8 cellular contexts compared by ENCODE assay signal in the genomic region with DNA sequence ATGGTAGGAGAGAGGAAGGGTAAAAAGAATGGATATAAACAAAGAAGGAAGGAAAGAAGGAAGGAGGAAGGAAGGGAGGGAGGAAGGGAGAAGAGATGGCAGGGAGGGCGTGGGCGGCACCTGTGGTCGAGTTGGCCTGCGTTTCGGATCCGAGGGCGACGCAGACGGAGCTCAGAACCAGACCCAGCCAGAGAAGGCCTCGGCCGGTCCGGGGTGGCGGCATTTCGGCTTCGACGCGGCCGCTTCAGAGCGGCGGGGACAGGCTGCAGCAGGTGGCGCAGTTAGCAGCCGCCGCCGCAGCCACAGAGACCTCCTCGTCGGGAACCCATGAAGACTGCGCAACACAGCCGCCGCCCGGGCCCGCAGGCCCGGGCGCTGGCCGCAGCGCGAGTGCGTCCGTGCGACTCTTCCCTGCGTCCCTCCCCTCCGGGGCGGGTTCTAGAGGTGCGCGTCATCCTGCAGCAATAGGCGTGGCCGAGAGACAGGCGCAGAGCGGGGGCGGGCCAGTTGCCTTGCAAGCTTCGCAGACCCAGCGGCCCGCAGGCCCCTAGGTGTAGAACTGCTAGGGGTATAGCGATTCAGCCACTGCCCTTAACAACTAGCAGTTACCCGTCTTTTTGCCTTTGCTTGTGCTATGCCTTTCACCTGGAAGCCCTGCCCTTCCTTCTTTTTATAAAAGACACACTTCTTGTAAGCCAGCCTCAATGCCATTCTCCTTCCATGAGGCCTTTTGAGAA. TPM values are rescaled to one million over a fixed set of nuclear protein-coding genes. Genes with fewer than 3 reads are reported as not detected.
DNase-seq lines count a peak whose midpoint lies in the region; ATAC-seq and TF ChIP-seq lines count a peak whose summit lies in the region.

A gene with protein sequence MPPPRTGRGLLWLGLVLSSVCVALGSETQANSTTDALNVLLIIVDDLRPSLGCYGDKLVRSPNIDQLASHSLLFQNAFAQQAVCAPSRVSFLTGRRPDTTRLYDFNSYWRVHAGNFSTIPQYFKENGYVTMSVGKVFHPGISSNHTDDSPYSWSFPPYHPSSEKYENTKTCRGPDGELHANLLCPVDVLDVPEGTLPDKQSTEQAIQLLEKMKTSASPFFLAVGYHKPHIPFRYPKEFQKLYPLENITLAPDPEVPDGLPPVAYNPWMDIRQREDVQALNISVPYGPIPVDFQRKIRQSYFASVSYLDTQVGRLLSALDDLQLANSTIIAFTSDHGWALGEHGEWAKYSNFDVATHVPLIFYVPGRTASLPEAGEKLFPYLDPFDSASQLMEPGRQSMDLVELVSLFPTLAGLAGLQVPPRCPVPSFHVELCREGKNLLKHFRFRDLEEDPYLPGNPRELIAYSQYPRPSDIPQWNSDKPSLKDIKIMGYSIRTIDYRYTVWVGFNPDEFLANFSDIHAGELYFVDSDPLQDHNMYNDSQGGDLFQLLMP (minus strand): TSS at position 392 of the 737 bp plus-strand sequence. CDS start 169 bp downstream, at position 223.

- H3K27ac Mint-ChIP-seq in CD4-positive, CD25-positive, alpha-beta regulatory T cell: peak within 1 kb of the TSS; percentile 94 to 99 (median 99)
- peak within 1 kb of the TSS; percentile 99 for H3K27ac Mint-ChIP-seq in activated CD4-positive, alpha-beta memory T cell treated with anti-CD3 and anti-CD28 coated beads for 36 hours

- H3K4me3 Mint-ChIP-seq in CD4-positive, CD25-positive, alpha-beta regulatory T cell: peak within 1 kb of the TSS; percentile 92 to 98 (median 95)
- H3K4me3 Mint-ChIP-seq in activated CD4-positive, alpha-beta memory T cell treated with anti-CD3 and anti-CD28 coated beads for 36 hours: peak within 1 kb of the TSS; percentile 97

- peak; percentile 72 to 75 for ATAC-seq in CD4-positive, CD25-positive, alpha-beta regulatory T cell (ENCODE audit: low read depth in 2 of 2)
- peak; percentile 82 for ATAC-seq in GM19397 (IDR thresholded peaks at IDR 0.05; ENCODE audit: unreplicated experiment)
- ATAC-seq in HG03565 (IDR thresholded peaks at IDR 0.05; ENCODE audit: unreplicated experiment): peak; percentile 79

- peak within 1 kb of the TSS; percentile 94 for H3K27ac ChIP-seq in CD4-positive, CD25-positive, alpha-beta regulatory T cell (ENCODE audit: insufficient read depth, low read length, poor library complexity, severe bottlenecking)
- H3K27ac ChIP-seq in dorsolateral prefrontal cortex: peak within 1 kb of the TSS; percentile 45 to 94 (median 85)

- peak within 1 kb of the TSS; percentile 95 for H3K4me3 ChIP-seq in CD4-positive, CD25-positive, alpha-beta regulatory T cell (ENCODE audit: low read depth, low read length)
- H3K4me3 ChIP-seq in dorsolateral prefrontal cortex: peak within 1 kb of the TSS; percentile 34 to 86 (median 68)
- peak within 1 kb of the TSS; percentile 25 for H3K4me3 ChIP-seq in lower leg skin (ENCODE audit: low read depth, poor library complexity, severe bottlenecking)

- POLR2A ChIA-PET in activated CD4-positive, alpha-beta memory T cell treated with anti-CD3 and anti-CD28 coated beads for 36 hours (lab: Charles Lee): interaction anchor here (1.0 to 3.0 kb wide), 7 partner anchors 9 to 120 kb away, joined by 3 to 31 read pairs (median 4); a partner anchor contains a TSS

- H3K27me3 ChIP-seq in CD4-positive, CD25-positive, alpha-beta regulatory T cell (ENCODE audit: control insufficient read depth, insufficient read depth, low read length): no peaks in the 10 kb centered on the region
- peaks cover 0 to 67% (median 12%) of the 10 kb centered on the region in 45 donors for H3K27me3 ChIP-seq in dorsolateral prefrontal cortex

- H3K9me3 ChIP-seq in CD4-positive, CD25-positive, alpha-beta regulatory T cell (ENCODE audit: control insufficient read depth in 2 of 2, low read length in 2 of 2): no peaks in the 10 kb centered on the region

- peak; percentile 83 to 90 (median 85) for DNase-seq in CD4-positive, CD25-positive, alpha-beta regulatory T cell
- peak; percentile 50 for DNase-seq in NCI-H82 treated with DMSO at 0.1 percent for 48 hours (lab: John Stamatoyannopoulos, UW; ENCODE audit: unreplicated experiment)
- DNase-seq in activated CD4-positive, alpha-beta memory T cell treated with anti-CD3 and anti-CD28 coated beads for 36 hours: peak; percentile 93
- peak; percentile 69 to 94 (median 91) for DNase-seq in dorsolateral prefrontal cortex
- DNase-seq in lower leg skin (ENCODE audit: low spot score in 2 of 2): peak; percentile 88 to 97
- DNase-seq in stimulated activated CD4-positive, alpha-beta T cell treated with anti-CD3 and anti-CD28 coated beads, Interleukin-4, amount 100 ng/mL, for 4 hours: peak; percentile 76 to 81

- TF ChIP-seq CTCF in dorsolateral prefrontal cortex (IDR thresholded peaks at IDR 0.05 in 54 of 56, conservative IDR thresholded peaks at IDR 0.05 in 2 of 56; ENCODE audit: low read depth in 1 of 56, partially characterized antibody in 56 of 56): peak in 14 of 56 donors; percentile 2 to 37 (median 18)
- no peak for TF ChIP-seq CTCF in lower leg skin (IDR thresholded peaks at IDR 0.05)

- 0 to 51% methylated on average over 18 to 41 of the region's 54 CpGs for WGBS in lower leg skin, 2 donors

- peaks cover 29% of the 10 kb centered on the region for H3K4me1 ChIP-seq in CD4-positive, CD25-positive, alpha-beta regulatory T cell (ENCODE audit: control insufficient read depth, insufficient read depth, low read length, poor library complexity, severe bottlenecking)

- H3K36me3 ChIP-seq in CD4-positive, CD25-positive, alpha-beta regulatory T cell (ENCODE audit: control insufficient read depth, insufficient read depth, low read length): peaks cover 23% of the 10 kb centered on the region

- H3K4me1 Mint-ChIP-seq in CD4-positive, CD25-positive, alpha-beta regulatory T cell: peaks cover 10 to 40% (median 19%) of the 10 kb centered on the region in 4 donors
- H3K4me1 Mint-ChIP-seq in activated CD4-positive, alpha-beta memory T cell treated with anti-CD3 and anti-CD28 coated beads for 36 hours (ENCODE audit: low read depth): peaks cover 25% of the 10 kb centered on the region

- H3K36me3 Mint-ChIP-seq in CD4-positive, CD25-positive, alpha-beta regulatory T cell: peaks cover 10% of the 10 kb centered on the region
- peaks cover 4% of the 10 kb centered on the region for H3K36me3 Mint-ChIP-seq in activated CD4-positive, alpha-beta memory T cell treated with anti-CD3 and anti-CD28 coated beads for 36 hours

- no peaks in the 10 kb centered on the region for H3K27me3 Mint-ChIP-seq in CD4-positive, CD25-positive, alpha-beta regulatory T cell
- H3K27me3 Mint-ChIP-seq in activated CD4-positive, alpha-beta memory T cell treated with anti-CD3 and anti-CD28 coated beads for 36 hours: no peaks in the 10 kb centered on the region

- CTCF ChIA-PET in activated CD4-positive, alpha-beta memory T cell treated with anti-CD3 and anti-CD28 coated beads for 36 hours (lab: Charles Lee): interaction anchor here (1.3 to 2.6 kb wide), 3 partner anchors 21 to 434 kb away, joined by 3 to 16 read pairs (median 4); a partner anchor contains a TSS

- intact Hi-C loops in activated CD4-positive, alpha-beta memory T cell treated with anti-CD3 and anti-CD28 coated beads for 36 hours (cut with micrococcal nuclease): loop anchor here (1.0 to 2.0 kb wide), 3 partner anchors 16 to 126 kb away; a partner anchor contains a TSS
- intact Hi-C loops in dorsolateral prefrontal cortex (cut with DNase I) (no loop called here), lower leg skin (cut with DNase I; ENCODE audit: low total_unique reads) (no loop called here)

- TF ChIP-seq POLR2A in lower leg skin (IDR thresholded peaks at IDR 0.05): peak in 1 of 2 donors; percentile 84

- peaks cover 0 to 4% (median 0%) of the 10 kb centered on the region in 7 donors for H3K9me3 Mint-ChIP-seq in CD4-positive, CD25-positive, alpha-beta regulatory T cell
- no peaks in the 10 kb centered on the region for H3K9me3 Mint-ChIP-seq in activated CD4-positive, alpha-beta memory T cell treated with anti-CD3 and anti-CD28 coated beads for 36 hours

RNA-seq across cellular contexts. Expression of the gene that starts here (rescaled TPM):
- total RNA-seq in CD4-positive, CD25-positive, alpha-beta regulatory T cell: 287 TPM
- 100 to 1,000 TPM; 116 to 147 (median 130) TPM for polyA plus RNA-seq in CD4-positive, CD25-positive, alpha-beta regulatory T cell
- total RNA-seq in activated CD4-positive, alpha-beta memory T cell treated with anti-CD3 and anti-CD28 coated beads for 36 hours: 10 to 100 TPM; 71.6 to 72.2 TPM
- total RNA-seq in dorsolateral prefrontal cortex: 1,000 to 10,000 TPM in 11 of 120 experiments, 100 to 1,000 TPM in 109; 324 to 1,147 (median 848) TPM
- total RNA-seq in lower leg skin: 10 to 100 TPM; 57.2 to 79.5 (median 70.7) TPM

Comparison
In these comparisons a context has a peak if more than half of its experiments do, and no peak if none do; other contexts are left out.
1. Peak in every context shown above with its lines: DNase-seq, ATAC-seq, H3K4me3 ChIP-seq and H3K27ac ChIP-seq.
2. H3K4me3 ChIP-seq: peak in every context shown above with its lines; median percentile 95 in CD4-positive, CD25-positive, alpha-beta regulatory T cell; 68 in dorsolateral prefrontal cortex; 25 in lower leg skin.